23 cellular contexts compared by ENCODE assay signal in genomic region chr7:143460585-143460984, GRCh38. TPM values are rescaled to one million over a fixed set of nuclear protein-coding genes. Genes with fewer than 3 reads are reported as not detected.
"Had no signal": no experiment of that assay in that cellular context is flagged by ENCODE, and none has a peak within 500 bp of the region (broad histone marks: within the 10 kb centered on the region; RNA-seq: fewer than 3 reads in every experiment).

No MANE protein-coding gene starts in this region.

- DNase-seq: activated CD4-positive, alpha-beta T cell treated with anti-CD3 and anti-CD28 coated beads for 4 hours; activated T-cell treated with anti-CD3 and anti-CD28 coated beads for 4 hours; activated T-cell treated with anti-CD3 and anti-CD28 coated beads, Interleukin-2, amount 50 U/mL, for 48 hours; amygdala; Karpas-422; NCI-H1048; NCI-H146; NCI-H1930; NCI-H2171 treated with DMSO at 0.1 percent for 48 hours; NCI-H226; NCI-H69; Peyer's patch; Right ventricle myocardium superior; SJCRH30 had no signal

- H3K9me3 ChIP-seq: Peyer's patch, SJCRH30 had no signal

- H3K27ac ChIP-seq: Peyer's patch, RWPE1, SJCRH30 had no signal

- H3K27ac Mint-ChIP-seq: activated naive CD4-positive, alpha-beta T cell treated with anti-CD3 and anti-CD28 coated beads, Interleukin-2, amount 50 U/mL, for 24 hours; brain; T-helper 1 cell treated with Interleukin-12 subunit alpha and Interleukin-12 subunit beta and Interleukin-4 antibody, amounts not matched to agents 30 μg/mL and 1 μg/mL, for 36 hours had no signal

- H3K36me3 ChIP-seq: Peyer's patch, SJCRH30 had no signal

- H3K4me3 Mint-ChIP-seq: activated naive CD4-positive, alpha-beta T cell treated with anti-CD3 and anti-CD28 coated beads, Interleukin-2, amount 50 U/mL, for 24 hours; brain; central memory CD8-positive, alpha-beta T cell; T-helper 1 cell treated with Interleukin-12 subunit alpha and Interleukin-12 subunit beta and Interleukin-4 antibody, amounts not matched to agents 30 μg/mL and 1 μg/mL, for 36 hours had no signal

- H3K4me1 Mint-ChIP-seq: central memory CD8-positive, alpha-beta T cell had no signal

- H3K4me3 ChIP-seq: K562, Peyer's patch, SJCRH30 had no signal

- ATAC-seq: K562 had no signal

- H3K27me3 Mint-ChIP-seq: activated naive CD4-positive, alpha-beta T cell treated with anti-CD3 and anti-CD28 coated beads, Interleukin-2, amount 50 U/mL, for 24 hours; brain had no signal

- H3K9me3 Mint-ChIP-seq: activated naive CD4-positive, alpha-beta T cell treated with anti-CD3 and anti-CD28 coated beads, Interleukin-2, amount 50 U/mL, for 24 hours; central memory CD8-positive, alpha-beta T cell; T-helper 1 cell treated with Interleukin-12 subunit alpha and Interleukin-12 subunit beta and Interleukin-4 antibody, amounts not matched to agents 30 μg/mL and 1 μg/mL, for 36 hours had no signal

- H3K27me3 ChIP-seq: Peyer's patch, SJCRH30 had no signal

- H3K36me3 Mint-ChIP-seq: brain had no signal

- H3K4me1 ChIP-seq: Peyer's patch, SJCRH30 had no signal

RNA-seq across cellular contexts. Expression of gene TAS2R41, which starts 17.1 kb away (rescaled TPM):
- total RNA-seq: activated CD8-positive, alpha-beta memory T cell treated with anti-CD3 and anti-CD28 coated beads for 36 hours; astrocyte; K562; NCI-H460; Peyer's patch; Right ventricle myocardium superior; SJCRH30 had no signal

RNA-seq across cellular contexts. Expression of gene TAS2R60, which starts 17.3 kb away (rescaled TPM):
- total RNA-seq: activated CD8-positive, alpha-beta memory T cell treated with anti-CD3 and anti-CD28 coated beads for 36 hours; astrocyte; K562; NCI-H460; Right ventricle myocardium superior; SJCRH30 had no signal

RNA-seq across cellular contexts. Expression of gene EPHA1, which starts 51.9 kb away (rescaled TPM):
- total RNA-seq: NCI-H460 had no signal
